Comparison of ENCODE assay signal across 8 cellular contexts in genomic region chr15:68843425-68844311, GRCh38.
A peak's percentile ranks its signal among the peaks of the same experiment; 100 is the strongest.
DNase-seq lines count a peak whose midpoint lies in the region; ATAC-seq lines count a peak whose summit lies in the region.

No MANE protein-coding gene starts in this region.

- H3K27me3 Mint-ChIP-seq in activated naive CD8-positive, alpha-beta T cell treated with anti-CD3 and anti-CD28 coated beads, Interleukin-2, amount 50 U/mL, for 24 hours = peaks cover 56% of the 10 kb centered on the region

- no peaks in the 10 kb centered on the region for H3K36me3 Mint-ChIP-seq in activated naive CD8-positive, alpha-beta T cell treated with anti-CD3 and anti-CD28 coated beads, Interleukin-2, amount 50 U/mL, for 24 hours (ENCODE audit: low read depth)

- H3K4me3 Mint-ChIP-seq in activated naive CD8-positive, alpha-beta T cell treated with anti-CD3 and anti-CD28 coated beads, Interleukin-2, amount 50 U/mL, for 24 hours = peak overlapping the region; percentile 66

- peak; percentile 69 for DNase-seq in DMS53 (lab: John Stamatoyannopoulos, UW)
- peak; percentile 4 for DNase-seq in NCI-H2227 treated with DMSO at 0.1 percent for 48 hours (lab: John Stamatoyannopoulos, UW)
- DNase-seq in activated naive CD8-positive, alpha-beta T cell treated with anti-CD3 and anti-CD28 coated beads, Interleukin-2, amount 50 U/mL, for 24 hours = peak; percentile 28
- DNase-seq in iPS-NIHi7 (ENCODE audit: extremely low spot score) = peak; percentile 71
- DNase-seq in stimulated activated CD8-positive, alpha-beta memory T cell treated with anti-CD3 and anti-CD28 coated beads, Interleukin-4, amount 100 ng/mL, for 48 hours = peak; percentile 50
- no peak for DNase-seq in SW 1271 (lab: John Stamatoyannopoulos, UW)

- peaks cover 13% of the 10 kb centered on the region for H3K4me1 Mint-ChIP-seq in activated naive CD8-positive, alpha-beta T cell treated with anti-CD3 and anti-CD28 coated beads, Interleukin-2, amount 50 U/mL, for 24 hours

- peak; percentile 82 for ATAC-seq in activated naive CD8-positive, alpha-beta T cell treated with anti-CD3 and anti-CD28 coated beads, Interleukin-2, amount 50 U/mL, for 24 hours
- ATAC-seq in GM19455 (IDR thresholded peaks at IDR 0.05; ENCODE audit: unreplicated experiment) (no peak), GM21737 (IDR thresholded peaks at IDR 0.05; ENCODE audit: unreplicated experiment) (no peak)

- no peak overlapping the region for H3K27ac Mint-ChIP-seq in activated naive CD8-positive, alpha-beta T cell treated with anti-CD3 and anti-CD28 coated beads, Interleukin-2, amount 50 U/mL, for 24 hours

- H3K9me3 Mint-ChIP-seq in activated naive CD8-positive, alpha-beta T cell treated with anti-CD3 and anti-CD28 coated beads, Interleukin-2, amount 50 U/mL, for 24 hours = no peaks in the 10 kb centered on the region

Comparison
In these comparisons a context has a peak if more than half of its experiments do, and no peak if none do; other contexts are left out.
1. DNase-seq: peak in DMS53 (single experiment), NCI-H2227 treated with DMSO at 0.1 percent for 48 hours (single experiment), activated naive CD8-positive, alpha-beta T cell treated with anti-CD3 and anti-CD28 coated beads, Interleukin-2, amount 50 U/mL, for 24 hours (single experiment), iPS-NIHi7 (single experiment) and stimulated activated CD8-positive, alpha-beta memory T cell treated with anti-CD3 and anti-CD28 coated beads, Interleukin-4, amount 100 ng/mL, for 48 hours (single experiment); none in SW 1271 (0 of 2).